Comparison of ENCODE assay signal across 29 cellular contexts in the genomic region with DNA sequence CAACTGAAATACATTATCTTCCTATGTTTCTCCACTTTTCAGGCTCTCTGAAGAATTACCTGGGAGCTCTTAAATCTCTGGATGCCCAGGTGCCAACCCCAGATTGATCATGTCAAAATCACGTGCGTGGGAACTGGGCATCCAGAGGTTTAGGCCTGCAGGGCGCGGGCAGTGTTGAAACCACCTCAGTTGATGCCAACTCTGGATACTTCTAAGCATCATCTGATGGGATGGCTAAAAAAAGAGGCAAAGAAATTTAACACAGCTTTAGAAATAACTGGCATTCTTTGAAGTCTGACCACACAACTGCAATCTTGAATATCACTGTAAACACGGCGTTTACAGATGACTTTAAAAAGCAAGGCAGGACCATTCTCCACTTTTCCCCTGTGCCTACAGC. TPM values are rescaled to one million over a fixed set of nuclear protein-coding genes. Genes with fewer than 3 reads are reported as not detected.
"Had no signal": no experiment of that assay in that cellular context is flagged by ENCODE, and none has a peak within 500 bp of the region (broad histone marks: within the 10 kb centered on the region; RNA-seq: fewer than 3 reads in every experiment).

No MANE protein-coding gene starts in this region.

- H3K27ac ChIP-seq: brain microvascular endothelial cell, KMS-11, Peyer's patch, VCaP had no signal

- H3K4me1 ChIP-seq: Peyer's patch had no signal

- H3K9ac ChIP-seq: KMS-11 had no signal

- H3K27me3 ChIP-seq: brain microvascular endothelial cell, Peyer's patch had no signal

- ATAC-seq: PC-3 had no signal

- DNase-seq: activated B cell treated with CpG ODN at 0.5 μM for 24 hours; activated CD4-positive, alpha-beta memory T cell treated with anti-CD3 and anti-CD28 coated beads for 36 hours; activated CD4-positive, alpha-beta T cell treated with anti-CD3 and anti-CD28 coated beads for 4 hours; activated CD4-positive, alpha-beta T cell treated with anti-CD3 and anti-CD28 coated beads, Interleukin-2, amount 50 U/mL, for 1 hour; activated CD4-positive, CD25-positive, alpha-beta regulatory T cell treated with anti-CD3 and anti-CD28 coated beads, Interleukin-2, amount 50 U/mL, for 72 hours; activated CD8-positive, alpha-beta memory T cell treated with anti-CD3 and anti-CD28 coated beads, Interleukin-2, amount 50 U/mL, for 4 hours; activated naive CD4-positive, alpha-beta T cell; activated T-cell treated with anti-CD3 and anti-CD28 coated beads for 4 hours; activated T-cell treated with anti-CD3 and anti-CD28 coated beads, Interleukin-2, amount 50 U/mL, for 4 hours; anterior cingulate cortex; brain microvascular endothelial cell; central memory CD4-positive, alpha-beta T cell; NCI-H1105; NCI-H1417 treated with DMSO at 0.1 percent for 48 hours; NCI-H187 treated with DMSO at 0.1 percent for 48 hours; NCI-H2081 treated with DMSO at 0.1 percent for 48 hours; NCI-H345; NCI-H524 treated with DMSO at 0.1 percent for 48 hours; PC-3; Peyer's patch; RPMI8226; SW 1271; T-helper 1 cell; T-helper 2 cell; T-helper 9 cell had no signal

- H3K4me3 ChIP-seq: Peyer's patch had no signal

- H3K36me3 ChIP-seq: brain microvascular endothelial cell, Peyer's patch had no signal

- H3K4me2 ChIP-seq: KMS-11 had no signal

RNA-seq across cellular contexts. Expression of gene PTGIS, which starts 41.9 kb away (rescaled TPM):
- total RNA-seq: activated B cell treated with CpG ODN at 0.5 μM for 24 hours, NCI-H460 had no signal

RNA-seq across cellular contexts. Expression of gene KCNB1, which starts 43.6 kb away (rescaled TPM):
- total RNA-seq: activated B cell treated with CpG ODN at 0.5 μM for 24 hours; activated CD4-positive, alpha-beta memory T cell treated with anti-CD3 and anti-CD28 coated beads for 36 hours; M059J; NCI-H460 had no signal
